In genomic region chr2:219951111-219951510, GRCh38 we compare ENCODE assay signal across 21 cellular contexts.
DNase-seq lines count a peak whose midpoint lies in the region; ATAC-seq lines count a peak whose summit lies in the region.
"Had no signal": no experiment of that assay in that cellular context is flagged by ENCODE, and none has a peak within 500 bp of the region (broad histone marks: within the 10 kb centered on the region; RNA-seq: fewer than 3 reads in every experiment).

No MANE protein-coding gene starts in this region.

- DNase-seq in NCI-H1694 (lab: John Stamatoyannopoulos, UW), result peak; percentile 14
- DNase-seq in NCI-H1694 treated with DMSO at 0.1 percent for 48 hours (lab: John Stamatoyannopoulos, UW), result no peak
- peak; percentile 15 for DNase-seq in RPMI7951 (ENCODE audit: low read depth)
- peak; percentile 49 for DNase-seq in inferior parietal cortex (ENCODE audit: extremely low spot score)
- no peak for DNase-seq in posterior vena cava (ENCODE audit: low spot score)
- DNase-seq in NCI-H526 (lab: John Stamatoyannopoulos, UW), result no peak
- DNase-seq: 8988T; C1 segment of cervical spinal cord; CD4-positive, CD25-positive, alpha-beta regulatory T cell; CD8-positive, alpha-beta memory T cell; COR-L47; DMS153; DMS79; GM23248; HFFc6; KBM-7 had no signal

- intact Hi-C loops in posterior vena cava (cut with DNase I), result no loop called here

- ATAC-seq in HG03378 (IDR thresholded peaks at IDR 0.05; ENCODE audit: unreplicated experiment) (no peak), GM18909 (IDR thresholded peaks at IDR 0.05; ENCODE audit: poor library complexity, unreplicated experiment) (no peak)
- ATAC-seq: GM12878, HCT116, HepG2 had no signal

Comparison
In these comparisons a context has a peak if more than half of its experiments do, and no peak if none do; other contexts are left out.
1. DNase-seq: peak in NCI-H1694 (single experiment), RPMI7951 (single experiment) and inferior parietal cortex (single experiment); none in NCI-H1694 treated with DMSO at 0.1 percent for 48 hours (single experiment), posterior vena cava (single experiment) and NCI-H526 (0 of 2).